ENCODE assay signal across 19 cellular contexts in the genomic region with DNA sequence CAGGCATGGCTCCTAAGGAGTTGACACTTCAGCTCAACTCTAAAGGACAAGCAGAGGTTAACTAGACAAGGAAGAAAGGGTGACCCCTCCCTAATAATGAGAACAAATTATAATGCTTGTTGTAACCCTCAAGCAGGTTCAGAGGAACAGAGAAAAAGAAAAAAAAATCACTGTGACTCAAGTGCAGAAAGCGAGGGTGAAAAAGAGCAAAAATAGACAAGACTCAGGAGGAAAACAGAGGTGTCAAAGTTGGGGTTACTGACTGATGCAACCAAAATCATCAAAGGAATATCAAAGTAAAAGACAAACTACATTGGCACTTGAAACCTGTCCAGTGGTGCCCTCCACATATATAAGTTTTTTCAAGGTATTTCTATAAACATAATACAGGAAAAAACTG. TPM values are rescaled to one million over a fixed set of nuclear protein-coding genes. Genes with fewer than 3 reads are reported as not detected.
DNase-seq lines count a peak whose midpoint lies in the region; ATAC-seq and FAIRE-seq lines count a peak whose summit lies in the region.
"Had no signal": no experiment of that assay in that cellular context is flagged by ENCODE, and none has a peak within 500 bp of the region (broad histone marks: within the 10 kb centered on the region; RNA-seq: fewer than 3 reads in every experiment).

No MANE protein-coding gene starts in this region.

- H3K4me2 ChIP-seq in trophoblast cell (ENCODE audit: low read length): no peak overlapping the region
- H3K4me2 ChIP-seq: SK-N-SH had no signal

- ATAC-seq in HG03175 (IDR thresholded peaks at IDR 0.05; ENCODE audit: unreplicated experiment): peak; percentile 38
- peak; percentile 56 for ATAC-seq in central memory CD8-positive, alpha-beta T cell (replicated peaks; ENCODE audit: extremely low read depth, poor library complexity, severe bottlenecking)
- ATAC-seq: left colon, mucosa of descending colon, Panc1 had no signal

- CTCF ChIA-PET in activated naive CD4-positive, alpha-beta T cell treated with anti-CD3 and anti-CD28 coated beads for 36 hours (lab: Charles Lee): interaction anchor here (0.7 to 1.8 kb wide), 2 partner anchors 29 to 71 kb away, joined by 3 to 4 read pairs; a partner anchor contains a TSS

- H3K36me3 Mint-ChIP-seq in activated naive CD4-positive, alpha-beta T cell treated with anti-CD3 and anti-CD28 coated beads for 36 hours (ENCODE audit: low read depth): peaks cover 34% of the 10 kb centered on the region
- H3K36me3 Mint-ChIP-seq in central memory CD8-positive, alpha-beta T cell (ENCODE audit: insufficient read depth): no peaks in the 10 kb centered on the region

- H3K4me3 Mint-ChIP-seq in activated naive CD4-positive, alpha-beta T cell treated with anti-CD3 and anti-CD28 coated beads for 36 hours: no peak overlapping the region
- H3K4me3 Mint-ChIP-seq in central memory CD8-positive, alpha-beta T cell: no peak overlapping the region
- H3K4me3 Mint-ChIP-seq: activated naive CD8-positive, alpha-beta T cell treated with anti-CD3 and anti-CD28 coated beads, Interleukin-2, amount 10 ng/mL, durations not matched to agents 7 days and 5 days had no signal

- H3K27ac ChIP-seq in trophoblast cell (ENCODE audit: low read depth, low read length): no peak overlapping the region
- H3K27ac ChIP-seq: upper lobe of left lung had no signal

- no peak overlapping the region for H4K12ac ChIP-seq in trophoblast cell (ENCODE audit: low read depth, low read length)

- peaks cover 0 to 2% of the 10 kb centered on the region in 2 experiments for H3K36me3 ChIP-seq in trophoblast cell (ENCODE audit: control insufficient read depth in 1 of 2, insufficient read depth in 2 of 2, low read length in 2 of 2)
- H3K36me3 ChIP-seq: upper lobe of left lung had no signal

- peaks cover 0 to 4% of the 10 kb centered on the region in 2 experiments for H3K4me1 ChIP-seq in trophoblast cell (ENCODE audit: control insufficient read depth in 1 of 2, insufficient read depth in 2 of 2, low read length in 2 of 2)

- H4K8ac ChIP-seq in trophoblast cell (ENCODE audit: low read depth, low read length): no peak overlapping the region

- no peaks in the 10 kb centered on the region for H3K79me2 ChIP-seq in trophoblast cell (ENCODE audit: control insufficient read depth, insufficient read depth, low read length, poor library complexity)

- H3K18ac ChIP-seq in trophoblast cell (ENCODE audit: low read length): no peak overlapping the region

- H3K4me3 ChIP-seq in trophoblast cell (ENCODE audit: low read depth, low read length): no peak overlapping the region
- H3K4me3 ChIP-seq: mucosa of descending colon, upper lobe of left lung had no signal

- WGBS in trophoblast cell (ENCODE audit: extremely low coverage, insufficient coverage, insufficient read length): no CpG with 5 or more reads among the region's 1 CpG

- H3K27ac Mint-ChIP-seq in activated naive CD4-positive, alpha-beta T cell treated with anti-CD3 and anti-CD28 coated beads for 36 hours: peak overlapping the region; percentile 72
- H3K27ac Mint-ChIP-seq in central memory CD8-positive, alpha-beta T cell (ENCODE audit: low read depth): no peak overlapping the region
- H3K27ac Mint-ChIP-seq: activated naive CD8-positive, alpha-beta T cell treated with anti-CD3 and anti-CD28 coated beads, Interleukin-2, amount 10 ng/mL, durations not matched to agents 7 days and 5 days had no signal

- H3K79me1 ChIP-seq in trophoblast cell (ENCODE audit: low read length): no peaks in the 10 kb centered on the region

- no peak for DNase-seq in activated naive CD4-positive, alpha-beta T cell treated with anti-CD3 and anti-CD28 coated beads for 36 hours
- DNase-seq in activated naive CD4-positive, alpha-beta T cell treated with anti-CD3 and anti-CD28 coated beads, Interleukin-2, amount 50 U/mL, for 16 hours: no peak
- DNase-seq in central memory CD8-positive, alpha-beta T cell (ENCODE audit: low spot score in 2 of 2): no peak
- no peak for DNase-seq in RCC 7860 (ENCODE audit: low spot score)
- no peak for DNase-seq in DMS53 treated with DMSO at 0.1 percent for 48 hours (lab: John Stamatoyannopoulos, UW; ENCODE audit: unreplicated experiment)
- no peak for DNase-seq in NCI-H2081 (lab: John Stamatoyannopoulos, UW)
- no peak for DNase-seq in trophoblast cell
- DNase-seq: activated naive CD8-positive, alpha-beta T cell treated with anti-CD3 and anti-CD28 coated beads, Interleukin-2, amount 10 ng/mL, durations not matched to agents 7 days and 5 days; CD4-positive, alpha-beta memory T cell; hypothalamus; left colon; mucosa of descending colon; NCI-H2029 treated with DMSO at 0.1 percent for 48 hours; NCI-H524 treated with DMSO at 0.1 percent for 48 hours; SK-N-SH; stimulated activated CD4-positive, alpha-beta T cell treated with anti-CD3 and anti-CD28 coated beads, Interleukin-4, amount 100 ng/mL, for 1 hour; upper lobe of left lung had no signal

- no peak overlapping the region for H3K23ac ChIP-seq in trophoblast cell (ENCODE audit: low read length)

- H2BK5ac ChIP-seq in trophoblast cell (ENCODE audit: low read depth, low read length, poor library complexity): no peak overlapping the region

- no peak overlapping the region for H4K91ac ChIP-seq in trophoblast cell (ENCODE audit: low read depth, low read length)

- peaks cover 2% of the 10 kb centered on the region for H3K9me3 ChIP-seq in trophoblast cell (ENCODE audit: insufficient read depth, low read depth, low read length)

- H2AK5ac ChIP-seq in trophoblast cell (ENCODE audit: low read length): no peak overlapping the region

- no peaks in the 10 kb centered on the region for H3K27me3 ChIP-seq in trophoblast cell (ENCODE audit: insufficient read depth, low read length)
- H3K27me3 ChIP-seq: upper lobe of left lung had no signal

- no peak overlapping the region for H2BK120ac ChIP-seq in trophoblast cell (ENCODE audit: insufficient read depth, low read length, poor library complexity)

- H3K27me3 Mint-ChIP-seq in activated naive CD4-positive, alpha-beta T cell treated with anti-CD3 and anti-CD28 coated beads for 36 hours (ENCODE audit: low read depth): no peaks in the 10 kb centered on the region
- no peaks in the 10 kb centered on the region for H3K27me3 Mint-ChIP-seq in central memory CD8-positive, alpha-beta T cell
- H3K27me3 Mint-ChIP-seq: activated naive CD8-positive, alpha-beta T cell treated with anti-CD3 and anti-CD28 coated beads, Interleukin-2, amount 10 ng/mL, durations not matched to agents 7 days and 5 days; CD4-positive, alpha-beta memory T cell had no signal

- no peak overlapping the region for H3K4ac ChIP-seq in trophoblast cell (ENCODE audit: low read depth, low read length)

- H3K14ac ChIP-seq in trophoblast cell (ENCODE audit: low read length): no peak overlapping the region

- intact Hi-C loops in activated naive CD4-positive, alpha-beta T cell treated with anti-CD3 and anti-CD28 coated beads for 36 hours (cut with micrococcal nuclease): loop anchor here (1.0 kb wide), 1 partner anchor 21 kb away; no protein-coding TSS in a partner anchor

- H3K4me1 Mint-ChIP-seq in activated naive CD4-positive, alpha-beta T cell treated with anti-CD3 and anti-CD28 coated beads for 36 hours (ENCODE audit: low read depth): peaks cover 60% of the 10 kb centered on the region
- H3K4me1 Mint-ChIP-seq in central memory CD8-positive, alpha-beta T cell: peaks cover 57% of the 10 kb centered on the region

- H2AFZ ChIP-seq in trophoblast cell (ENCODE audit: insufficient read depth, low read length, poor library complexity): no peak overlapping the region

- H3K9me3 Mint-ChIP-seq in activated naive CD4-positive, alpha-beta T cell treated with anti-CD3 and anti-CD28 coated beads for 36 hours: peaks cover 23% of the 10 kb centered on the region
- H3K9me3 Mint-ChIP-seq in central memory CD8-positive, alpha-beta T cell: no peaks in the 10 kb centered on the region

- FAIRE-seq in RCC 7860 (lab: Jason Lieb, UNC): no peak

- H3K9ac ChIP-seq in trophoblast cell (ENCODE audit: low read length): no peak overlapping the region
- H3K9ac ChIP-seq: SK-N-SH had no signal

- H2BK12ac ChIP-seq in trophoblast cell (ENCODE audit: low read length): no peak overlapping the region

RNA-seq across cellular contexts. Expression of a gene that starts 28.4 kb away (rescaled TPM):
- total RNA-seq in activated naive CD4-positive, alpha-beta T cell treated with anti-CD3 and anti-CD28 coated beads for 36 hours: 10 to 100 TPM; 32.8 to 35.5 TPM
- polyA plus RNA-seq in trophoblast cell (2013): 24.2 and 25.2 TPM in 2 replicates
